9 cellular contexts compared by ENCODE assay signal in the genomic region with DNA sequence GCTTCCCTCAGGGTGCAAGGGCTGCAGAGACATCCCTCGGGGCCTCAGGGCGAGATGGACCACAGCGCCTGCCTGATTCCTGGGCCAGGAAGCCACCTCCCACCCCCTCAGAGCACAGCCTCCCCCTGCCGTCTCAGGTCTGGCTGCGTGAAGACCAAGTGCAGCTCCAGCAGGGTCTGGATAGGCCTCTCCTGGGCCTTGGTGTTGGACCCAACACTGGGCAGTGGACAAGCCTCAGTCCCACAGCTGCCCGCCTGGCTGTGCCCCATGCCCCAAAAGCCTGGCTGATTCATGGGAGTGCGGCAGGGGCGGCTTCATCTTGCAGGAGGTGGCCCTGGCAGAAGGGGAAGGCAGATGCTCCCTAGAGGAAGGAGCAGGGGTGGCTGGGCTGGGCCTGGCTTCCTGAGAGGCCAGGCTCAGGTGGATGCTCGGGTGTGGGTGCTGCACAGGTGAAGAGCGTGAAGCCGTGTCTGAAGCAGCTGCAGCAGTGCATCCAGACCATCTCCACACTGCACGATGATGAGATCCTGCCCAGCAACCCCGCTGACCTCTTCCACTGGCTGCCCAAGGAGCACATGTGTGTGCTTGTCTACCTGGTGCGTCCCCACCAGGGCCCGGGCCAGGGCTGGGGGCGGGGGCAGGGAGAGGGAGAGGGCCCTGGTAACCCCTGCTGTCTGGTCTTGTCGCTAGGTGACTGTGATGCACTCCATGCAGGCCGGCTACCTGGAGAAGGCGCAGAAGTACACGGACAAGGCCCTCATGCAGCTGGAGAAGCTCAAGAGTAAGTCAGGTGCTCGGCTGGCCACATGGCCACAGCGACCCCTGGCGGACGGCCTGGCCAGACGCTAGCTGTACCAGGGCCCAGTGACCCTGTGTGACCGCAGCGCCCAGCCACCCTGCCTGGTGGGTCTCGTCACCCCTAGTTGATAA. TPM values are rescaled to one million over a fixed set of nuclear protein-coding genes. Genes with fewer than 3 reads are reported as not detected.
DNase-seq lines count a peak whose midpoint lies in the region; ATAC-seq, FAIRE-seq and TF ChIP-seq lines count a peak whose summit lies in the region.
"Had no signal": no experiment of that assay in that cellular context is flagged by ENCODE, and none has a peak within 500 bp of the region (broad histone marks: within the 10 kb centered on the region; RNA-seq: fewer than 3 reads in every experiment).

No MANE protein-coding gene starts in this region.

- intact Hi-C loops in activated T-helper 1 cell treated with anti-CD3 and anti-CD28 coated beads, Interleukin-12 subunit alpha, Interleukin-12 subunit beta, Interleukin-2, Interleukin-4 antibody, amounts not matched to agents 30 ng/mL and 10 ng/mL and 1 ng/mL, durations not matched to agents 14 hours and 24 hours and 36 hours (cut with micrococcal nuclease): no loop called here

- H3K36me3 Mint-ChIP-seq in nephron progenitor cell (ENCODE audit: low read depth): peaks cover 33% of the 10 kb centered on the region
- H3K36me3 Mint-ChIP-seq in activated T-helper 1 cell treated with anti-CD3 and anti-CD28 coated beads, Interleukin-12 subunit alpha, Interleukin-12 subunit beta, Interleukin-2, Interleukin-4 antibody, amounts not matched to agents 30 ng/mL and 10 ng/mL and 1 ng/mL, durations not matched to agents 14 hours and 24 hours and 36 hours (ENCODE audit: low read depth): peaks cover 31% of the 10 kb centered on the region

- DNase-seq in DMS79 treated with DMSO at 0.1 percent for 48 hours (lab: John Stamatoyannopoulos, UW) (peak; percentile 21), HuH-7.5 (ENCODE audit: low spot score) (peak; percentile 94), RCC 7860 (ENCODE audit: low spot score) (peak; percentile 9), erythroblast (lab: John Stamatoyannopoulos, UW) (peak; percentile 70 to 79), nephron progenitor cell (peak; percentile 88), dedifferentiated amniotic fluid mesenchymal stem cell (ENCODE audit: extremely low spot score) (no peak)
- DNase-seq in activated T-helper 1 cell treated with anti-CD3 and anti-CD28 coated beads, Interleukin-12 subunit alpha, Interleukin-12 subunit beta, Interleukin-2, Interleukin-4 antibody, amounts not matched to agents 30 ng/mL and 10 ng/mL and 1 ng/mL, durations not matched to agents 14 hours and 24 hours and 36 hours (ENCODE audit: low spot score): no peak

- no peak overlapping the region for H3K27ac Mint-ChIP-seq in nephron progenitor cell
- no peak overlapping the region for H3K27ac Mint-ChIP-seq in activated T-helper 1 cell treated with anti-CD3 and anti-CD28 coated beads, Interleukin-12 subunit alpha, Interleukin-12 subunit beta, Interleukin-2, Interleukin-4 antibody, amounts not matched to agents 30 ng/mL and 10 ng/mL and 1 ng/mL, durations not matched to agents 14 hours and 24 hours and 36 hours
- H3K27ac Mint-ChIP-seq: T-cell had no signal

- no peak overlapping the region for H3K4me3 Mint-ChIP-seq in nephron progenitor cell
- no peak overlapping the region for H3K4me3 Mint-ChIP-seq in activated T-helper 1 cell treated with anti-CD3 and anti-CD28 coated beads, Interleukin-12 subunit alpha, Interleukin-12 subunit beta, Interleukin-2, Interleukin-4 antibody, amounts not matched to agents 30 ng/mL and 10 ng/mL and 1 ng/mL, durations not matched to agents 14 hours and 24 hours and 36 hours
- H3K4me3 Mint-ChIP-seq: T-cell had no signal

- no peak for ATAC-seq in HG03045 (IDR thresholded peaks at IDR 0.05; ENCODE audit: unreplicated experiment)

- FAIRE-seq in RCC 7860 (lab: Jason Lieb, UNC): no peak

- peak; percentile 91 for TF ChIP-seq CTCF in nephron progenitor cell (IDR thresholded peaks at IDR 0.05)

- no peaks in the 10 kb centered on the region for H3K9me3 Mint-ChIP-seq in nephron progenitor cell
- H3K9me3 Mint-ChIP-seq in activated T-helper 1 cell treated with anti-CD3 and anti-CD28 coated beads, Interleukin-12 subunit alpha, Interleukin-12 subunit beta, Interleukin-2, Interleukin-4 antibody, amounts not matched to agents 30 ng/mL and 10 ng/mL and 1 ng/mL, durations not matched to agents 14 hours and 24 hours and 36 hours: no peaks in the 10 kb centered on the region
- H3K9me3 Mint-ChIP-seq: T-cell had no signal

- no peaks in the 10 kb centered on the region for H3K4me1 Mint-ChIP-seq in nephron progenitor cell
- H3K4me1 Mint-ChIP-seq in activated T-helper 1 cell treated with anti-CD3 and anti-CD28 coated beads, Interleukin-12 subunit alpha, Interleukin-12 subunit beta, Interleukin-2, Interleukin-4 antibody, amounts not matched to agents 30 ng/mL and 10 ng/mL and 1 ng/mL, durations not matched to agents 14 hours and 24 hours and 36 hours (ENCODE audit: low read depth): no peaks in the 10 kb centered on the region
- H3K4me1 Mint-ChIP-seq: T-cell had no signal

- no peak for TF ChIP-seq POLR2A in erythroblast (IDR thresholded peaks at IDR 0.05; ENCODE audit: low read length)

- H3K27me3 Mint-ChIP-seq in nephron progenitor cell (ENCODE audit: low read depth, poor library complexity): no peaks in the 10 kb centered on the region
- no peaks in the 10 kb centered on the region for H3K27me3 Mint-ChIP-seq in activated T-helper 1 cell treated with anti-CD3 and anti-CD28 coated beads, Interleukin-12 subunit alpha, Interleukin-12 subunit beta, Interleukin-2, Interleukin-4 antibody, amounts not matched to agents 30 ng/mL and 10 ng/mL and 1 ng/mL, durations not matched to agents 14 hours and 24 hours and 36 hours (ENCODE audit: insufficient read depth)
- H3K27me3 Mint-ChIP-seq: T-cell had no signal

RNA-seq across cellular contexts. Expression of a gene that starts 21.7 kb away (rescaled TPM):
- 71.4 and 73.4 TPM in 2 replicates for total RNA-seq in activated T-helper 1 cell treated with anti-CD3 and anti-CD28 coated beads, Interleukin-12 subunit alpha, Interleukin-12 subunit beta, Interleukin-2, Interleukin-4 antibody, amounts not matched to agents 30 ng/mL and 10 ng/mL and 1 ng/mL, durations not matched to agents 14 hours and 24 hours and 36 hours

RNA-seq across cellular contexts. Expression of a gene that starts 22.0 kb away (rescaled TPM):
- total RNA-seq in activated T-helper 1 cell treated with anti-CD3 and anti-CD28 coated beads, Interleukin-12 subunit alpha, Interleukin-12 subunit beta, Interleukin-2, Interleukin-4 antibody, amounts not matched to agents 30 ng/mL and 10 ng/mL and 1 ng/mL, durations not matched to agents 14 hours and 24 hours and 36 hours: 76.3 and 79.8 TPM in 2 replicates

Comparison
In these comparisons a context has a peak if more than half of its experiments do, and no peak if none do; other contexts are left out.
1. DNase-seq: peak in DMS79 treated with DMSO at 0.1 percent for 48 hours (single experiment), HuH-7.5 (single experiment), RCC 7860 (single experiment), erythroblast (2 of 2) and nephron progenitor cell (single experiment); none in activated T-helper 1 cell treated with anti-CD3 and anti-CD28 coated beads, Interleukin-12 subunit alpha, Interleukin-12 subunit beta, Interleukin-2, Interleukin-4 antibody, amounts not matched to agents 30 ng/mL and 10 ng/mL and 1 ng/mL, durations not matched to agents 14 hours and 24 hours and 36 hours (single experiment) and dedifferentiated amniotic fluid mesenchymal stem cell (single experiment).